In the genomic region with DNA sequence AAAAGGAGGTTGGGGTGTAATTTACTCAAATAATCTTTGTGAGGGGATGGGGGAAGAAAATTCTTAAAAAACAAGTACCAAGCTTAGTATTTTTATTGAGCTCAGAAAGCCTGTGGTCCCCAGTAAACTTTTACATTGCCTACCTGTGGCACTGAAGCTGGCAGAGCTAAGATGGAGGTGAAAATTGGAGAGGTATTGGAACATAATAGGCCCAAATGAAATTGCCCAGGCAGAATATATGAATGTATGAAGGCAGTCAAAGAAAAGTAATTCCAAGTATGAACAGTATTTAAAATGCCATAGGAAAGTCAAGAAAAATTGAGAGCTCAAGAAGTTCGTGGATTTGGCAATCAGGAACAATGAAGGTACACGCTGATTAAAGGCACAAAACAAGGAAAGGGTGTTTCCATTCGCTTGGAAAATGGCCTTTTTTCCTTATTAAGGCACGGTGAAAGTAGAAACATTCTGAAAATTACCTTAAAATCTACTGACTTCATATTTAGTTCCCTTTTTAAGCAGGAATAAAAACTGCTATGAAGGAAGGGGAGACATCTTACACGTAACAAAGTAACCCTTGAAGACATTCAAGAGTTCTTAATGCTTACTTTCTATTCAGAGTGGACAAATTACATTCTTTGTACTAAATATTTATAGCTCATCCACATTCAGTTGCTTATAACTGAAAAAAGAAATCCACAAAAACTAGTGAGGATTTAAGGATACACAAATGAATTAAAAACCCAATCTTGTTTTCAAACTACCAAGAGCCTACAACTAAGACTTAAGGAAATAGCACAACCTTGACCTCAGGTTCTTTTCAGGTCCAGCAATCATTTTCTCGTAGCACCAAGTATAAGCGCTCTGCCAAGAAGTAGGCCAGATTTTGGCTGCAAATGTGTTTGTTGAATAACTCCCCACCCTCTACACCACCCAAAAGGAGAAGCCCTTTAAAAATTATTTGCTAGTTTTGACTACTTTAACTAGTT, we compare ENCODE assay signal across 8 cellular contexts. TPM values are rescaled to one million over a fixed set of nuclear protein-coding genes. Genes with fewer than 3 reads are reported as not detected.
DNase-seq lines count a peak whose midpoint lies in the region; ATAC-seq and TF ChIP-seq lines count a peak whose summit lies in the region.

No MANE protein-coding gene starts in this region.

- no peak overlapping the region for H2AFZ ChIP-seq in PC-9
- no peak overlapping the region for H2AFZ ChIP-seq in neuron (ENCODE audit: low read depth, low read length)

- no peak for DNase-seq in PC-9
- DNase-seq in epithelial cell of esophagus (ENCODE audit: low read depth): peak; percentile 32
- no peak for DNase-seq in GM20000 (ENCODE audit: low spot score)
- DNase-seq in HuH-7.5 (ENCODE audit: low spot score): no peak

- H3K4me1 ChIP-seq in ES-I3 (ENCODE audit: insufficient read depth, low read length): peaks cover 11% of the 10 kb centered on the region
- H3K4me1 ChIP-seq in PC-9 (replicated peaks; ENCODE audit: insufficient read depth): peaks cover 54% of the 10 kb centered on the region
- peaks cover 26% of the 10 kb centered on the region for H3K4me1 ChIP-seq in neuron (ENCODE audit: insufficient read depth, low read length)

- H4K20me1 ChIP-seq in PC-9 (ENCODE audit: insufficient read depth): peaks cover 64% of the 10 kb centered on the region

- peaks cover 95% of the 10 kb centered on the region for H3K79me2 ChIP-seq in PC-9 (ENCODE audit: low read depth)

- H3K27me3 ChIP-seq in PC-9 (ENCODE audit: insufficient read depth, low read depth) (no peaks in the 10 kb centered on the region), neuron (ENCODE audit: insufficient read depth, low read length) (no peaks in the 10 kb centered on the region)

- no peaks in the 10 kb centered on the region for H3K9me2 ChIP-seq in PC-9 (ENCODE audit: insufficient read depth)

- intact Hi-C loops in PC-9 (cut with micrococcal nuclease; ENCODE audit: unreplicated experiment): loop anchor here (1.0 to 10.0 kb wide), 3 partner anchors 36 to 1764 kb away; no protein-coding TSS in a partner anchor

- peaks cover 10% of the 10 kb centered on the region; the same call in 1 of the 2 replicates for H3F3A ChIP-seq in PC-9 (ENCODE audit: insufficient read depth, low read depth)

- H3K27ac ChIP-seq in PC-9: 0 out of 2 replicates have a peak overlapping the region, but pooled peaks have one; percentile 19

- peak overlapping the region; percentile 95 for H3K4me3 ChIP-seq in PC-9
- H3K4me3 ChIP-seq in epithelial cell of esophagus (ENCODE audit: low read length): peak overlapping the region; percentile 96
- peak overlapping the region; percentile 82 for H3K4me3 ChIP-seq in neuron (ENCODE audit: low read length)

- H3K4me2 ChIP-seq in PC-9: peak overlapping the region; percentile 96

- TF ChIP-seq CTCF in PC-9 (conservative IDR thresholded peaks at IDR 0.05) (no peak), epithelial cell of esophagus (IDR thresholded peaks at IDR 0.05; ENCODE audit: insufficient read depth, low read depth, low read length, missing control alignments) (no peak), GM20000 (IDR thresholded peaks at IDR 0.05; ENCODE audit: extremely low read depth, missing control alignments) (no peak)

- H3K36me3 ChIP-seq in ES-I3 (ENCODE audit: insufficient read depth, low read length) (no peaks in the 10 kb centered on the region), PC-9 (ENCODE audit: low read depth) (peaks cover 10% of the 10 kb centered on the region; the same call in 1 of the 2 replicates), neuron (ENCODE audit: insufficient read depth, low read length) (peaks cover 34% of the 10 kb centered on the region)

- peak overlapping the region; percentile 99 for H3K9ac ChIP-seq in ES-I3 (ENCODE audit: low read depth, low read length)

- POLR2A ChIA-PET in PC-9 (lab: Charles Lee; ENCODE audit: unreplicated experiment): interaction anchor here (0.5 to 0.7 kb wide), 5 partner anchors 8 to 101 kb away, joined by 3 to 4 read pairs (median 3); no protein-coding TSS in a partner anchor

- no peaks in the 10 kb centered on the region for H3K9me3 ChIP-seq in ES-I3 (ENCODE audit: control insufficient read depth, insufficient read depth, low read length)
- H3K9me3 ChIP-seq in PC-9 (ENCODE audit: insufficient read depth, low read depth): no peaks in the 10 kb centered on the region
- H3K9me3 ChIP-seq in neuron (ENCODE audit: low read length): no peaks in the 10 kb centered on the region

- ATAC-seq in HG03097 (IDR thresholded peaks at IDR 0.05; ENCODE audit: low FRiP score, unreplicated experiment) (no peak), HG03025 (IDR thresholded peaks at IDR 0.05; ENCODE audit: low FRiP score, unreplicated experiment) (no peak)

- no TSS peak for BruUV-seq in PC-9 (replicated peaks; lab: Mats Ljungman, UMichigan)

- CTCF ChIA-PET in PC-9 (lab: Charles Lee): interaction anchor here (0.6 to 1.1 kb wide), 2 partner anchors 30 to 37 kb away, joined by 3 to 7 read pairs; no protein-coding TSS in a partner anchor

RNA-seq across cellular contexts. Expression of a gene that starts 3.2 kb away (rescaled TPM):
- total RNA-seq in PC-9 (2021): 58.6 and 68.1 TPM in 2 replicates
